In the genomic region with DNA sequence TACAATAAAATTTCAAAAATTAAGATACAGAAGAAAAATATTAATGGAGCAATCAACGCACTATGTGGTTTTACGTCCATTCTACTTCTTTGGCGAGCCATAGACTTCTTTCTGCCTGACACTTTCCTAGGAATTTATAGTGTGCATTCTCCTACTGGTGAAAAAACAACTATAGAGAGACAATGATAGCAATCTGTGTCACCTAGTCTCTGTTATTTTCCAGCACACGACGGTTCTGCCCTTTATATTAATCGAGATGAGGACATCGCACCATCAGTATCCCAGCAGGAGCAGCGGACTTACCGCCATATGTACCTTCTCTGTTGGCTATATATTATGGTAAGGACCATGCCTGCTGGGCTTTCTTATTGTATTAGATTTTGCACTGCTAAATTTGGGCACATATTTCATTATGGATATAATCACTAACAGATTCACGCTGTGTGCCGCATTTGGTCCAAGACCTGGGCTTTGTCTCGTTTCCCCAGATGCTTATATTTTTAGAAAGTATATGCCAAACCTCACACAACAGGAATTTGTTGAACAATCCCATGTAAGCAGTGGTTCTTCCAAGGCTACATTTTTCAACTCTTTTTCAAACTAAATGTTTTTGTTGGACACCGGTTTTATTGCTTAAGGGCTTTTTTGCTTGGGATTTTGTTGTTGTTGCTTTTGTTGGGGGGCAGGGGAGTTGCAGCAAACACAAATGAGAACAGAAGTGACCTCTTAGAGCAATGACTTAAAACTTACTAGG, we compare ENCODE assay signal across 19 cellular contexts.
A peak's percentile ranks its signal among the peaks of the same experiment; 100 is the strongest.
DNase-seq lines count a peak whose midpoint lies in the region; ATAC-seq and TF ChIP-seq lines count a peak whose summit lies in the region.
"Had no signal": no experiment of that assay in that cellular context is flagged by ENCODE, and none has a peak within 500 bp of the region (broad histone marks: within the 10 kb centered on the region; RNA-seq: fewer than 3 reads in every experiment).

No MANE protein-coding gene starts in this region.

- H3K4me1 ChIP-seq in transverse colon: no peaks in the 10 kb centered on the region
- H3K4me1 ChIP-seq: BE2C, Caco-2 had no signal

- no peak for TF ChIP-seq POLR2A in transverse colon (IDR thresholded peaks at IDR 0.05)

- no peaks in the 10 kb centered on the region for H3K27me3 ChIP-seq in transverse colon
- H3K27me3 ChIP-seq: BE2C, sigmoid colon, tibial artery had no signal

- peak; percentile 55 for DNase-seq in GM04504 (ENCODE audit: low read depth)
- peak; percentile 85 for DNase-seq in astrocyte of the hippocampus (ENCODE audit: low read depth, low spot score)
- peak; percentile 59 for DNase-seq in fibroblast of the conjunctiva (ENCODE audit: low read depth)
- DNase-seq in transverse colon: no peak
- no peak for DNase-seq in NOMO-1 treated with dmso at 0.1 percent for 144 hours (lab: John Stamatoyannopoulos, UW; ENCODE audit: unreplicated experiment)
- no peak for DNase-seq in NCI-H2171 treated with DMSO at 0.1 percent for 48 hours (lab: John Stamatoyannopoulos, UW)
- DNase-seq: activated CD4-positive, alpha-beta T cell treated with anti-CD3 and anti-CD28 coated beads for 1 hour; activated CD8-positive, alpha-beta memory T cell treated with anti-CD3 and anti-CD28 coated beads for 24 hours; activated naive CD4-positive, alpha-beta T cell treated with anti-CD3 and anti-CD28 coated beads, Interleukin-2, amount 10 ng/mL, durations not matched to agents 7 days and 5 days; activated T-cell treated with anti-CD3 and anti-CD28 coated beads, Interleukin-2, amount 50 U/mL, for 4 hours; BE2C; Caco-2; cortex of kidney; natural killer cell; NCI-H1417 treated with DMSO at 0.1 percent for 48 hours; sigmoid colon; stimulated activated naive CD4-positive, alpha-beta T cell; tibial artery had no signal

- no peak for ATAC-seq in GM18868 (IDR thresholded peaks at IDR 0.05; ENCODE audit: unreplicated experiment)
- ATAC-seq: activated T-cell treated with anti-CD3 and anti-CD28 coated beads, Interleukin-2, amount 50 U/mL, for 4 hours; natural killer cell had no signal

- no peak for TF ChIP-seq CTCF in transverse colon (IDR thresholded peaks at IDR 0.05)

- H3K4me3 ChIP-seq in transverse colon: no peak overlapping the region
- H3K4me3 ChIP-seq: tibial artery had no signal

- 75 to 85% methylated on average over 12 to 13 of the region's 13 CpGs for WGBS in transverse colon (ENCODE audit: low coverage in 1 of 2), 2 donors

- in situ Hi-C loops in transverse colon (cut with MboI; ENCODE audit: low pct_ligation_motif_present in 1 of 4, low pct_unique_long_range_greater_than_20kb in 1 of 4, low sequenced_read_pairs in 3 of 4): no loop called here

- intact Hi-C loops in transverse colon (cut with DNase I; ENCODE audit: low total_unique reads): no loop called here

- H3K9me3 ChIP-seq in transverse colon: no peaks in the 10 kb centered on the region
- H3K9me3 ChIP-seq: BE2C, Caco-2, sigmoid colon, tibial artery had no signal

- H3K27ac ChIP-seq in transverse colon: peak overlapping the region in 3 of 4 donors; percentile 18 to 36 (median 24)

- H3K36me3 ChIP-seq in transverse colon: no peaks in the 10 kb centered on the region
- H3K36me3 ChIP-seq: BE2C, sigmoid colon, tibial artery had no signal

- no peak for TF ChIP-seq EP300 in transverse colon (IDR thresholded peaks at IDR 0.05; ENCODE audit: low read depth)

Comparison
In these comparisons a context has a peak if more than half of its experiments do, and no peak if none do; other contexts are left out.
1. DNase-seq: peak in GM04504 (single experiment), astrocyte of the hippocampus (single experiment) and fibroblast of the conjunctiva (single experiment); none in transverse colon (single experiment), NOMO-1 treated with dmso at 0.1 percent for 144 hours (single experiment) and NCI-H2171 treated with DMSO at 0.1 percent for 48 hours (single experiment).